ENCODE assay signal across 7 cellular contexts in genomic region chr1:14482784-14483183, GRCh38.
"Had no signal": no experiment of that assay in that cellular context is flagged by ENCODE, and none has a peak within 500 bp of the region (broad histone marks: within the 10 kb centered on the region; RNA-seq: fewer than 3 reads in every experiment).

No MANE protein-coding gene starts in this region.

- ATAC-seq: HepG2 had no signal

- DNase-seq: IMR-90, KBM-7, KG1 had no signal

- FAIRE-seq: HepG2, HTR-8/SVneo had no signal

- H3K27ac ChIP-seq: HL-60, KMS-11 had no signal

- H3K4me2 ChIP-seq: KMS-11 had no signal

- H3K9ac ChIP-seq: KMS-11 had no signal
